Comparison of ENCODE assay signal across 24 cellular contexts in the genomic region with DNA sequence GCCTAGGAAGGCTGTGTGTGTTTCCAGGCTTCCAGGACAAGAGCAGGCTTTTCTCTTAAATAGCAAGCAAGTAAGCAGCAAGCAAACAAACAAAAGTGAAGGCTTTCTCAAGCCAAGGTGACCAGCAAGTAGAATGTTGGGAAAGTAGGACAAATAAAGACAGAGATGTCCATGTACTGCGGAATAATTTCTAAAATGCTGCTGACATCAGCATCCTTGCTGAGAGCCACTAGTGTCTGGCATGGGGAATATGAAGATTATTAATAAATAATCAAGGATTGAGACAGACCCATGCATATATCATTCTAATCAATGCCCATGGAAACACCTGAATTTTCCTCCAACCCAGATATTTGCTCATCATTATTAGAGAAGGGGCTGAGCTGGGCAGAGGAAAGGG. TPM values are rescaled to one million over a fixed set of nuclear protein-coding genes. Genes with fewer than 3 reads are reported as not detected.
A peak's percentile ranks its signal among the peaks of the same experiment; 100 is the strongest.
DNase-seq lines count a peak whose midpoint lies in the region; ATAC-seq, FAIRE-seq and TF ChIP-seq lines count a peak whose summit lies in the region.
"Had no signal": no experiment of that assay in that cellular context is flagged by ENCODE, and none has a peak within 500 bp of the region (broad histone marks: within the 10 kb centered on the region; RNA-seq: fewer than 3 reads in every experiment).

No MANE protein-coding gene starts in this region.

- H3K27ac ChIP-seq in HepG2 (ENCODE audit: extremely low read length, insufficient read depth, low read length) (no peak overlapping the region), right lobe of liver (no peak overlapping the region), K562 (ENCODE audit: extremely low read depth, low read depth, low read length) (no peak overlapping the region), tibial artery (no peak overlapping the region)
- H3K27ac ChIP-seq: 22Rv1; BLaER1 treated with 17β-estradiol and CSF1 and Interleukin-3, amounts not matched to agents 10 nM and 100 nM; GM23248 had no signal

- FAIRE-seq in HepG2 (lab: Jason Lieb, UNC) (no peak), K562 (lab: Jason Lieb, UNC) (no peak)
- FAIRE-seq: A204.1, GM12891, GM18507 had no signal

- peak overlapping the region; percentile 18 for H3K27ac Mint-ChIP-seq in stimulated activated memory B cell treated with anti-CD40 and anti-IgM and Interleukin-4, amounts not matched to agents 10 μg/mL and 1 μg/mL and 100 μg/mL, for 72 hours
- H3K27ac Mint-ChIP-seq: CD4-positive, alpha-beta T cell; CD8-positive, alpha-beta memory T cell; H9 had no signal

- TF ChIP-seq RAD21 in HepG2 (CRISPR knock-in tag; IDR thresholded peaks at IDR 0.05) = no peak
- TF ChIP-seq RAD21 in K562 (CRISPR knock-in tag; conservative IDR thresholded peaks at IDR 0.05 in 1 of 2, IDR thresholded peaks at IDR 0.05 in 1 of 2) = no peak

- peaks cover 19% of the 10 kb centered on the region for H3K27me3 Mint-ChIP-seq in stimulated activated memory B cell treated with anti-CD40 and anti-IgM and Interleukin-4, amounts not matched to agents 10 μg/mL and 1 μg/mL and 100 μg/mL, for 72 hours
- H3K27me3 Mint-ChIP-seq: CD4-positive, alpha-beta T cell had no signal

- H3K4me2 ChIP-seq in HepG2 (ENCODE audit: low read depth, low read length) (no peak overlapping the region), K562 (ENCODE audit: insufficient read depth, low read length) (no peak overlapping the region)

- H3K9me3 ChIP-seq in HepG2 (ENCODE audit: low read length) (no peaks in the 10 kb centered on the region), right lobe of liver (no peaks in the 10 kb centered on the region), K562 (replicated peaks; ENCODE audit: control insufficient read depth, insufficient read depth, low read depth, low read length) (no peaks in the 10 kb centered on the region; the same call in 1 of the 2 replicates), tibial artery (no peaks in the 10 kb centered on the region)
- H3K9me3 ChIP-seq: BE2C had no signal

- H3K4me3 ChIP-seq in HepG2 (replicated peaks in 1 of 3; ENCODE audit: insufficient read depth in 1 of 3, low read depth in 2 of 3, low read length in 3 of 3) (no peak overlapping the region), right lobe of liver (no peak overlapping the region), K562 (no peak overlapping the region), tibial artery (no peak overlapping the region)
- H3K4me3 ChIP-seq: BLaER1 treated with 17β-estradiol and CSF1 and Interleukin-3, amounts not matched to agents 10 nM and 100 nM; GM23248 had no signal

- TF ChIP-seq CTCF in HepG2 (CRISPR knock-in tag; IDR thresholded peaks at IDR 0.05) (no peak), right lobe of liver (IDR thresholded peaks at IDR 0.05) (no peak), K562 (IDR thresholded peaks at IDR 0.05 in 2 of 3, conservative IDR thresholded peaks at IDR 0.05 in 1 of 3; ENCODE audit: insufficient read depth in 2 of 3, low read depth in 1 of 3, low read length in 3 of 3) (no peak), tibial artery (IDR thresholded peaks at IDR 0.05) (no peak)

- H3K36me3 ChIP-seq in HepG2 (replicated peaks in 1 of 2; ENCODE audit: control insufficient read depth in 1 of 2, insufficient read depth in 2 of 2, low read length in 2 of 2) (no peaks in the 10 kb centered on the region), right lobe of liver (no peaks in the 10 kb centered on the region), K562 (ENCODE audit: control insufficient read depth, insufficient read depth, low read length) (no peaks in the 10 kb centered on the region), tibial artery (no peaks in the 10 kb centered on the region)
- H3K36me3 ChIP-seq: BE2C; BLaER1 treated with 17β-estradiol and CSF1 and Interleukin-3, amounts not matched to agents 10 nM and 100 nM had no signal

- no peaks in the 10 kb centered on the region for H3K9me3 Mint-ChIP-seq in stimulated activated memory B cell treated with anti-CD40 and anti-IgM and Interleukin-4, amounts not matched to agents 10 μg/mL and 1 μg/mL and 100 μg/mL, for 72 hours
- H3K9me3 Mint-ChIP-seq: CD4-positive, alpha-beta T cell; CD8-positive, alpha-beta memory T cell had no signal

- POLR2A ChIA-PET in HepG2 (lab: Yijun Ruan, JAX) (no interaction called here), K562 (lab: Yijun Ruan, JAX) (interaction anchor here (0.5 to 0.9 kb wide), 3 partner anchors 9 to 202 kb away, joined by 3 read pairs; no protein-coding TSS in a partner anchor)

- DNase-seq in HepG2 (ENCODE audit: low spot score) (no peak), right lobe of liver (no peak), K562 (ENCODE audit: extremely low read depth in 1 of 4, low spot score in 3 of 4) (no peak), tibial artery (no peak)
- DNase-seq: ACHN; AML-193; BE2C; Calu3; CD4-positive, alpha-beta T cell; CD8-positive, alpha-beta memory T cell; DMS53; DMS79 treated with DMSO at 0.1 percent for 48 hours; GF-D8; GM23248; H9 had no signal

- no peaks in the 10 kb centered on the region for H3K4me1 Mint-ChIP-seq in stimulated activated memory B cell treated with anti-CD40 and anti-IgM and Interleukin-4, amounts not matched to agents 10 μg/mL and 1 μg/mL and 100 μg/mL, for 72 hours
- H3K4me1 Mint-ChIP-seq: CD8-positive, alpha-beta memory T cell had no signal

- TF ChIP-seq EP300 in HepG2 (IDR thresholded peaks at IDR 0.05; ENCODE audit: low read depth in 2 of 2, low read length in 2 of 2) (no peak), HepG2 (CRISPR knock-in tag; IDR thresholded peaks at IDR 0.05; ENCODE audit: borderline replicate concordance) (no peak), K562 (IDR thresholded peaks at IDR 0.05; ENCODE audit: low read length) (no peak)

- BruUV-seq in HepG2 (replicated peaks; lab: Mats Ljungman, UMichigan) (no TSS peak), K562 (replicated peaks; lab: Mats Ljungman, UMichigan) (no TSS peak)

- H4K20me1 ChIP-seq in HepG2 (ENCODE audit: insufficient read depth, low read length) (no peaks in the 10 kb centered on the region), K562 (replicated peaks; ENCODE audit: control insufficient read depth, insufficient read depth, low read length) (no peaks in the 10 kb centered on the region)
- H4K20me1 ChIP-seq: BLaER1 treated with 17β-estradiol and CSF1 and Interleukin-3, amounts not matched to agents 10 nM and 100 nM had no signal

- H3K79me2 ChIP-seq in HepG2 (ENCODE audit: insufficient read depth, low read length) = no peaks in the 10 kb centered on the region
- H3K79me2 ChIP-seq in K562 (ENCODE audit: control insufficient read depth, insufficient read depth, low read length) = no peaks in the 10 kb centered on the region

- no peaks in the 10 kb centered on the region for H3K9me1 ChIP-seq in K562 (ENCODE audit: control insufficient read depth, insufficient read depth, low read length)

- in situ Hi-C loops in HepG2 (cut with HindIII; ENCODE audit: extremely low pct_ligation_motif_present, low pct_unique_long_range_greater_than_20kb) = loop anchor here (25.0 kb wide), 1 partner anchor 283 kb away; a partner anchor contains a TSS
- in situ Hi-C loops in K562 (cut with MboI) = no loop called here

- no peak overlapping the region for H3K4me3 Mint-ChIP-seq in stimulated activated memory B cell treated with anti-CD40 and anti-IgM and Interleukin-4, amounts not matched to agents 10 μg/mL and 1 μg/mL and 100 μg/mL, for 72 hours
- H3K4me3 Mint-ChIP-seq: CD14-positive monocyte; CD4-positive, alpha-beta T cell; H9 had no signal

- H3K9ac ChIP-seq in HepG2 (ENCODE audit: insufficient read depth, low read depth, low read length) (no peak overlapping the region), K562 (ENCODE audit: insufficient read depth in 1 of 2, low read depth in 2 of 2, low read length in 2 of 2) (no peak overlapping the region)
- H3K9ac ChIP-seq: BLaER1 treated with 17β-estradiol and CSF1 and Interleukin-3, amounts not matched to agents 10 nM and 100 nM; GM23248 had no signal

- 0% methylated on average over 1 of the region's 1 CpG for WGBS in HepG2 (ENCODE audit: low lambda C conversion rate)
- WGBS in right lobe of liver (ENCODE audit: insufficient coverage, low coverage, low lambda C conversion rate, missing lambda C conversion rate) = 80% methylated on average over 1 of the region's 1 CpG
- WGBS in K562 (ENCODE audit: insufficient coverage, low coverage, missing lambda C conversion rate) = 0% methylated on average over 1 of the region's 1 CpG

- TF ChIP-seq POLR2A in HepG2 (IDR thresholded peaks at IDR 0.05; ENCODE audit: insufficient read depth in 1 of 2, low read depth in 2 of 2, low read length in 2 of 2) (no peak), right lobe of liver (IDR thresholded peaks at IDR 0.05) (no peak), K562 (conservative IDR thresholded peaks at IDR 0.05) (no peak)

- intact Hi-C loops in HepG2 (cut with micrococcal nuclease; ENCODE audit: unreplicated experiment) = no loop called here
- intact Hi-C loops in right lobe of liver (cut with DNase I) = no loop called here
- intact Hi-C loops in K562 (cut with micrococcal nuclease) = no loop called here
- intact Hi-C loops in tibial artery (cut with DNase I; ENCODE audit: low total_unique reads) = no loop called here

- CTCF ChIA-PET in HepG2 (lab: Yijun Ruan, JAX; ENCODE audit: low intra/inter-chr PET ratio, low total read pairs) (no interaction called here), K562 (lab: Yijun Ruan, JAX; ENCODE audit: low intra/inter-chr PET ratio) (interaction anchor here (1.0 kb wide), 1 partner anchor 282 kb away, joined by 3 read pairs; no protein-coding TSS in a partner anchor)

- H3K4me1 ChIP-seq in HepG2 (ENCODE audit: insufficient read depth, low read length) = peaks cover 7% of the 10 kb centered on the region
- peaks cover 0 to 5% (median 0%) of the 10 kb centered on the region in 4 donors for H3K4me1 ChIP-seq in right lobe of liver
- 0 out of 5 replicates have a peak, but pooled peaks cover 0 to under 1% of the 10 kb centered on the region in 2 experiments for H3K4me1 ChIP-seq in K562 (replicated peaks in 1 of 2; ENCODE audit: control insufficient read depth in 2 of 2, insufficient read depth in 2 of 2, low read length in 2 of 2)
- H3K4me1 ChIP-seq in tibial artery = peaks cover 0 to 5% (median 0%) of the 10 kb centered on the region in 4 donors

- H3K27me3 ChIP-seq in HepG2 (ENCODE audit: control insufficient read depth in 1 of 2, insufficient read depth in 2 of 2, low read length in 2 of 2) (peaks cover 0 to 23% of the 10 kb centered on the region in 2 experiments; a peak in 3 of 5 replicates), right lobe of liver (no peaks in the 10 kb centered on the region), K562 (ENCODE audit: control insufficient read depth in 2 of 2, insufficient read depth in 2 of 2, low read length in 2 of 2) (0 out of 5 replicates have a peak, but pooled peaks cover 0 to 6% of the 10 kb centered on the region in 2 experiments), tibial artery (no peaks in the 10 kb centered on the region)
- H3K27me3 ChIP-seq: BLaER1 treated with 17β-estradiol and CSF1 and Interleukin-3, amounts not matched to agents 10 nM and 100 nM had no signal

- no peaks in the 10 kb centered on the region for H3K36me3 Mint-ChIP-seq in stimulated activated memory B cell treated with anti-CD40 and anti-IgM and Interleukin-4, amounts not matched to agents 10 μg/mL and 1 μg/mL and 100 μg/mL, for 72 hours
- H3K36me3 Mint-ChIP-seq: CD14-positive monocyte; CD8-positive, alpha-beta memory T cell had no signal

- ATAC-seq in HepG2 (no peak), right lobe of liver (no peak), K562 (no peak), GM21786 (IDR thresholded peaks at IDR 0.05; ENCODE audit: unreplicated experiment) (no peak)
- ATAC-seq in stimulated activated memory B cell treated with anti-CD40 and anti-IgM and Interleukin-4, amounts not matched to agents 10 μg/mL and 1 μg/mL and 100 μg/mL, for 72 hours = no peak
- ATAC-seq: HCT116 had no signal

- H2AFZ ChIP-seq in HepG2 (ENCODE audit: low read length) (no peak overlapping the region), K562 (ENCODE audit: low read depth, low read length) (no peak overlapping the region)
- H2AFZ ChIP-seq: GM23248 had no signal

RNA-seq across cellular contexts. Expression of a gene that starts 6.4 kb away (rescaled TPM):
- 2.8 and 4.1 TPM in 2 replicates for total RNA-seq in HepG2 (2016; rRNA removed; fragmentation: Illumina TruSeq; extraction: Trizol)
- 0.44 and 0.81 TPM in 2 replicates for total RNA-seq in HepG2 (2016; cell fraction: cytosol; rRNA removed; fragmentation: Illumina TruSeq; extraction: Trizol; ENCODE audit: low read depth)
- total RNA-seq in HepG2 (2016; cell fraction: insoluble cytoplasmic fraction; rRNA removed; fragmentation: Illumina TruSeq; extraction: Trizol) = 3.1 and 4.0 TPM in 2 replicates
- 1.4 and 1.5 TPM in 2 replicates for total RNA-seq in HepG2 (2016; cell fraction: membrane; rRNA removed; fragmentation: Illumina TruSeq; extraction: Trizol)
- total RNA-seq in HepG2 (2016; cell fraction: nucleus; rRNA removed; fragmentation: Illumina TruSeq; extraction: Trizol) = 1.7 and 2.7 TPM in 2 replicates
- polyA plus RNA-seq in HepG2 (2011; rRNA removed) = 0.48 and 0.50 TPM in 2 replicates
- 0.31 and 0.43 TPM in 2 replicates for polyA plus RNA-seq in HepG2 (2011; cell fraction: cytosol; rRNA removed)
- 0.29 and 0.58 TPM in 2 replicates for polyA plus RNA-seq in HepG2 (2011; cell fraction: nucleus; rRNA removed)
- 0.40 and 0.43 TPM in 2 replicates for polyA plus RNA-seq in HepG2 (2012)
- polyA plus RNA-seq in HepG2 (2016; cell fraction: cytosol; fragmentation: Illumina TruSeq; extraction: Trizol; ENCODE audit: low read depth) = 0.10 and 0.25 TPM in 2 replicates
- polyA plus RNA-seq in HepG2 (2016; cell fraction: insoluble cytoplasmic fraction; fragmentation: Illumina TruSeq; extraction: Trizol; ENCODE audit: low read depth) = 1.7 and 2.1 TPM in 2 replicates
- polyA plus RNA-seq in HepG2 (2016; cell fraction: membrane; fragmentation: Illumina TruSeq; extraction: Trizol; ENCODE audit: low read depth) = 0.34 and 0.35 TPM in 2 replicates
- 1.0 and 1.5 TPM in 2 replicates for polyA plus RNA-seq in HepG2 (2016; cell fraction: nucleus; fragmentation: Illumina TruSeq; extraction: Trizol; ENCODE audit: insufficient read depth, low read depth)
- 0.80 and 17.9 TPM in 2 replicates for polyA minus RNA-seq in HepG2 (2011; rRNA and poly(A)+ RNA removed; ENCODE audit: low replicate concordance)
- polyA minus RNA-seq in HepG2 (2011; cell fraction: cytosol; rRNA and poly(A)+ RNA removed) = 0.40 and 1.7 TPM in 2 replicates
- polyA minus RNA-seq in HepG2 (2011; cell fraction: nucleus; rRNA and poly(A)+ RNA removed) = 1.2 and 2.0 TPM in 2 replicates
- total RNA-seq in right lobe of liver = 1 to 10 TPM; 2.8 to 5.6 (median 4.0) TPM
- 39.6 and 56.6 TPM in 2 replicates for total RNA-seq in K562 (2011; cell fraction: chromatin; rRNA removed; ENCODE audit: low replicate concordance)
- 27.2 and 29.9 TPM in 2 replicates for total RNA-seq in K562 (2011; cell fraction: nucleolus; rRNA removed)
- total RNA-seq in K562 (2011; cell fraction: nucleoplasm; rRNA removed) = 31.7 and 33.1 TPM in 2 replicates
- 22.5 and 33.6 TPM in 2 replicates for total RNA-seq in K562 (2014; rRNA removed)
- total RNA-seq in K562 (2014; rRNA removed; fragmentation: Illumina TruSeq; extraction: Trizol) = 29.6 and 31.0 TPM in 2 replicates
- 23.3 and 25.7 TPM in 2 replicates for total RNA-seq in K562 (2015; rRNA removed; fragmentation: Illumina TruSeq; extraction: Trizol)
- 30.2 and 31.6 TPM in 2 replicates for total RNA-seq in K562 (2021)
- polyA plus RNA-seq in K562 (2011; rRNA removed) = 30.8 and 33.7 TPM in 2 replicates
- polyA plus RNA-seq in K562 (2011; cell fraction: cytosol; rRNA removed) = 14.5 and 17.4 TPM in 2 replicates
- 20.4 and 23.2 TPM in 2 replicates for polyA plus RNA-seq in K562 (2011; cell fraction: nucleus; rRNA removed)
- 17.0 and 17.6 TPM in 2 replicates for polyA plus RNA-seq in K562 (2012)
- 24.8 and 30.2 TPM in 2 replicates for polyA plus RNA-seq in K562 (2014; fragmentation: Illumina TruSeq; extraction: Trizol)
- 1 to 10 TPM; 4.5 to 5.2 TPM for polyA plus RNA-seq in K562 (2014; fragmentation: Nextera tagmentation; extraction: Ambion mirVana)
- polyA plus RNA-seq in K562 (2014; rRNA removed) = 16.3 and 20.2 TPM in 2 replicates
- polyA minus RNA-seq in K562 (2011; rRNA and poly(A)+ RNA removed) = 52.0 and 59.7 TPM in 2 replicates
- 21.9 and 25.0 TPM in 2 replicates for polyA minus RNA-seq in K562 (2011; cell fraction: cytosol; rRNA and poly(A)+ RNA removed)
- 13.9 and 20.9 TPM in 2 replicates for polyA minus RNA-seq in K562 (2011; cell fraction: nucleus; rRNA and poly(A)+ RNA removed)
- polyA plus RNA-seq: CD14-positive monocyte; CD8-positive, alpha-beta memory T cell had no signal

RNA-seq across cellular contexts. Expression of a gene that starts 16.7 kb away (rescaled TPM):
- 45.1 and 47.5 TPM in 2 replicates for total RNA-seq in HepG2 (2016; rRNA removed; fragmentation: Illumina TruSeq; extraction: Trizol)
- 43.1 and 44.2 TPM in 2 replicates for total RNA-seq in HepG2 (2016; cell fraction: cytosol; rRNA removed; fragmentation: Illumina TruSeq; extraction: Trizol; ENCODE audit: low read depth)
- 44.4 and 45.6 TPM in 2 replicates for total RNA-seq in HepG2 (2016; cell fraction: insoluble cytoplasmic fraction; rRNA removed; fragmentation: Illumina TruSeq; extraction: Trizol)
- 66.4 and 71.1 TPM in 2 replicates for total RNA-seq in HepG2 (2016; cell fraction: membrane; rRNA removed; fragmentation: Illumina TruSeq; extraction: Trizol)
- 33.0 and 33.9 TPM in 2 replicates for total RNA-seq in HepG2 (2016; cell fraction: nucleus; rRNA removed; fragmentation: Illumina TruSeq; extraction: Trizol)
- 61.1 and 64.9 TPM in 2 replicates for polyA plus RNA-seq in HepG2 (2011; rRNA removed)
- 57.5 and 59.2 TPM in 2 replicates for polyA plus RNA-seq in HepG2 (2011; cell fraction: cytosol; rRNA removed)
- polyA plus RNA-seq in HepG2 (2011; cell fraction: nucleus; rRNA removed) = 50.4 and 55.0 TPM in 2 replicates
- 35.2 and 37.1 TPM in 2 replicates for polyA plus RNA-seq in HepG2 (2012)
- polyA plus RNA-seq in HepG2 (2016; cell fraction: cytosol; fragmentation: Illumina TruSeq; extraction: Trizol; ENCODE audit: low read depth) = 51.1 and 52.3 TPM in 2 replicates
- 56.4 and 58.1 TPM in 2 replicates for polyA plus RNA-seq in HepG2 (2016; cell fraction: insoluble cytoplasmic fraction; fragmentation: Illumina TruSeq; extraction: Trizol; ENCODE audit: low read depth)
- polyA plus RNA-seq in HepG2 (2016; cell fraction: membrane; fragmentation: Illumina TruSeq; extraction: Trizol; ENCODE audit: low read depth) = 76.1 and 77.6 TPM in 2 replicates
- polyA plus RNA-seq in HepG2 (2016; cell fraction: nucleus; fragmentation: Illumina TruSeq; extraction: Trizol; ENCODE audit: insufficient read depth, low read depth) = 56.2 and 57.6 TPM in 2 replicates
- polyA minus RNA-seq in HepG2 (2011; rRNA and poly(A)+ RNA removed; ENCODE audit: low replicate concordance) = 48.8 and 93.5 TPM in 2 replicates
- polyA minus RNA-seq in HepG2 (2011; cell fraction: cytosol; rRNA and poly(A)+ RNA removed) = 21.5 and 22.3 TPM in 2 replicates
- 31.9 and 36.3 TPM in 2 replicates for polyA minus RNA-seq in HepG2 (2011; cell fraction: nucleus; rRNA and poly(A)+ RNA removed)
- total RNA-seq in right lobe of liver = 10 to 100 TPM; 18.4 to 29.3 (median 24.4) TPM
- total RNA-seq in K562 (2011; cell fraction: chromatin; rRNA removed; ENCODE audit: low replicate concordance) = 150 and 157 TPM in 2 replicates
- 80.9 and 87.9 TPM in 2 replicates for total RNA-seq in K562 (2011; cell fraction: nucleolus; rRNA removed)
- total RNA-seq in K562 (2011; cell fraction: nucleoplasm; rRNA removed) = 121 and 150 TPM in 2 replicates
- 85.9 and 106 TPM in 2 replicates for total RNA-seq in K562 (2014; rRNA removed)
- total RNA-seq in K562 (2014; rRNA removed; fragmentation: Illumina TruSeq; extraction: Trizol) = 92.7 and 93.9 TPM in 2 replicates
- total RNA-seq in K562 (2015; rRNA removed; fragmentation: Illumina TruSeq; extraction: Trizol) = 85.1 and 86.5 TPM in 2 replicates
- 81.1 and 82.1 TPM in 2 replicates for total RNA-seq in K562 (2021)
- 138 and 152 TPM in 2 replicates for polyA plus RNA-seq in K562 (2011; rRNA removed)
- polyA plus RNA-seq in K562 (2011; cell fraction: cytosol; rRNA removed) = 91.2 and 121 TPM in 2 replicates
- polyA plus RNA-seq in K562 (2011; cell fraction: nucleus; rRNA removed) = 209 and 264 TPM in 2 replicates
- 76.3 and 124 TPM in 2 replicates for polyA plus RNA-seq in K562 (2012)
- polyA plus RNA-seq in K562 (2014; fragmentation: Illumina TruSeq; extraction: Trizol) = 111 and 128 TPM in 2 replicates
- polyA plus RNA-seq in K562 (2014; fragmentation: Nextera tagmentation; extraction: Ambion mirVana) = 100 to 1,000 TPM in 1 of 2 experiments, 10 to 100 TPM in 1; 86.9 to 130 TPM
- 113 and 131 TPM in 2 replicates for polyA plus RNA-seq in K562 (2014; rRNA removed)
- 109 and 116 TPM in 2 replicates for polyA minus RNA-seq in K562 (2011; rRNA and poly(A)+ RNA removed)
- polyA minus RNA-seq in K562 (2011; cell fraction: cytosol; rRNA and poly(A)+ RNA removed) = 50.0 and 50.6 TPM in 2 replicates
- 51.2 and 78.6 TPM in 2 replicates for polyA minus RNA-seq in K562 (2011; cell fraction: nucleus; rRNA and poly(A)+ RNA removed)

RNA-seq across cellular contexts. Expression of a gene that starts 55.8 kb away (rescaled TPM):
- total RNA-seq in HepG2 (2016; rRNA removed; fragmentation: Illumina TruSeq; extraction: Trizol) = 14.5 and 16.6 TPM in 2 replicates
- 11.7 and 13.0 TPM in 2 replicates for total RNA-seq in HepG2 (2016; cell fraction: cytosol; rRNA removed; fragmentation: Illumina TruSeq; extraction: Trizol; ENCODE audit: low read depth)
- 11.8 and 16.6 TPM in 2 replicates for total RNA-seq in HepG2 (2016; cell fraction: insoluble cytoplasmic fraction; rRNA removed; fragmentation: Illumina TruSeq; extraction: Trizol)
- 26.9 and 28.5 TPM in 2 replicates for total RNA-seq in HepG2 (2016; cell fraction: membrane; rRNA removed; fragmentation: Illumina TruSeq; extraction: Trizol)
- 15.3 TPM in 2 replicates for total RNA-seq in HepG2 (2016; cell fraction: nucleus; rRNA removed; fragmentation: Illumina TruSeq; extraction: Trizol)
- polyA plus RNA-seq in HepG2 (2011; rRNA removed) = 34.0 and 40.1 TPM in 2 replicates
- 28.8 and 30.9 TPM in 2 replicates for polyA plus RNA-seq in HepG2 (2011; cell fraction: cytosol; rRNA removed)
- 60.6 and 63.0 TPM in 2 replicates for polyA plus RNA-seq in HepG2 (2011; cell fraction: nucleus; rRNA removed)
- polyA plus RNA-seq in HepG2 (2012) = 17.3 and 31.0 TPM in 2 replicates
- polyA plus RNA-seq in HepG2 (2016; cell fraction: cytosol; fragmentation: Illumina TruSeq; extraction: Trizol; ENCODE audit: low read depth) = 13.8 and 14.2 TPM in 2 replicates
- 17.8 and 22.4 TPM in 2 replicates for polyA plus RNA-seq in HepG2 (2016; cell fraction: insoluble cytoplasmic fraction; fragmentation: Illumina TruSeq; extraction: Trizol; ENCODE audit: low read depth)
- 32.7 and 35.8 TPM in 2 replicates for polyA plus RNA-seq in HepG2 (2016; cell fraction: membrane; fragmentation: Illumina TruSeq; extraction: Trizol; ENCODE audit: low read depth)
- 41.1 and 43.4 TPM in 2 replicates for polyA plus RNA-seq in HepG2 (2016; cell fraction: nucleus; fragmentation: Illumina TruSeq; extraction: Trizol; ENCODE audit: insufficient read depth, low read depth)
- 50.0 and 68.4 TPM in 2 replicates for polyA minus RNA-seq in HepG2 (2011; rRNA and poly(A)+ RNA removed; ENCODE audit: low replicate concordance)
- 15.6 and 16.3 TPM in 2 replicates for polyA minus RNA-seq in HepG2 (2011; cell fraction: cytosol; rRNA and poly(A)+ RNA removed)
- 24.2 and 25.9 TPM in 2 replicates for polyA minus RNA-seq in HepG2 (2011; cell fraction: nucleus; rRNA and poly(A)+ RNA removed)
- 10 to 100 TPM; 25.6 to 46.6 (median 34.0) TPM for total RNA-seq in right lobe of liver
- 70.6 and 157 TPM in 2 replicates for total RNA-seq in K562 (2011; cell fraction: chromatin; rRNA removed; ENCODE audit: low replicate concordance)
- total RNA-seq in K562 (2011; cell fraction: nucleolus; rRNA removed) = 89.5 and 98.9 TPM in 2 replicates
- 74.0 and 80.4 TPM in 2 replicates for total RNA-seq in K562 (2011; cell fraction: nucleoplasm; rRNA removed)
- total RNA-seq in K562 (2014; rRNA removed) = 52.1 and 57.2 TPM in 2 replicates
- 36.1 and 36.6 TPM in 2 replicates for total RNA-seq in K562 (2014; rRNA removed; fragmentation: Illumina TruSeq; extraction: Trizol)
- 33.3 and 35.6 TPM in 2 replicates for total RNA-seq in K562 (2015; rRNA removed; fragmentation: Illumina TruSeq; extraction: Trizol)
- total RNA-seq in K562 (2021) = 81.3 and 94.2 TPM in 2 replicates
- 66.5 and 72.1 TPM in 2 replicates for polyA plus RNA-seq in K562 (2011; rRNA removed)
- 68.3 and 74.8 TPM in 2 replicates for polyA plus RNA-seq in K562 (2011; cell fraction: cytosol; rRNA removed)
- 140 and 167 TPM in 2 replicates for polyA plus RNA-seq in K562 (2011; cell fraction: nucleus; rRNA removed)
- polyA plus RNA-seq in K562 (2012) = 53.3 and 64.1 TPM in 2 replicates
- polyA plus RNA-seq in K562 (2014; fragmentation: Illumina TruSeq; extraction: Trizol) = 73.6 and 78.3 TPM in 2 replicates
- 1 to 10 TPM in 1 of 2 experiments, under 1 TPM in 1; 0.63 to 1.3 TPM for polyA plus RNA-seq in K562 (2014; fragmentation: Nextera tagmentation; extraction: Ambion mirVana)
- polyA plus RNA-seq in K562 (2014; rRNA removed) = 53.4 and 57.2 TPM in 2 replicates
- polyA minus RNA-seq in K562 (2011; rRNA and poly(A)+ RNA removed) = 48.3 and 60.9 TPM in 2 replicates
- polyA minus RNA-seq in K562 (2011; cell fraction: cytosol; rRNA and poly(A)+ RNA removed) = 37.6 and 41.0 TPM in 2 replicates
- polyA minus RNA-seq in K562 (2011; cell fraction: nucleus; rRNA and poly(A)+ RNA removed) = 30.2 and 35.1 TPM in 2 replicates
